ENCODE assay signal across 1 cellular context in the genomic region with DNA sequence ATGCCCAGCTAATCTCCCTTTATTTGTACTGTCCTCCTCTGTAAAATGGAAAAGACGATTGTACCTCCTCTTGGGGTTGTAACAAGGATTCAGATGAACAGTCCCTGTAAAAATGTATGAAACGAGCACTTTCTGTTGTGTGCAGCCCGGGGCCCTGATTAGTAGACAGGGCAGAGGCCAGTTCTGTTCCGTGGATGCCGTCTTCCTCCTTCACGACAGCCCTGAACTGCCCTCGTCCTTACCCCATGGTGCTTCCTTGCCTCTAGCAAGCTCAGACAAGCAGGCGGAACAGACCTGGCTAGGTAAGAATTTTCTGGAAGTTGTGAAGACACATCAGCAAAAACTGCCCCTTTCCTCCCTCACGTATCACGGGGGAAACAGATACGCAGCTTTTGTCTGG.
TF ChIP-seq lines count a peak whose summit lies in the region.

No MANE protein-coding gene starts in this region.

TF ChIP-seq in WTC11, 78 proteins besides CTCF, POLR2A, EP300 and RAD21 (continued from another document):
- TF ChIP-seq, protein P1, sequence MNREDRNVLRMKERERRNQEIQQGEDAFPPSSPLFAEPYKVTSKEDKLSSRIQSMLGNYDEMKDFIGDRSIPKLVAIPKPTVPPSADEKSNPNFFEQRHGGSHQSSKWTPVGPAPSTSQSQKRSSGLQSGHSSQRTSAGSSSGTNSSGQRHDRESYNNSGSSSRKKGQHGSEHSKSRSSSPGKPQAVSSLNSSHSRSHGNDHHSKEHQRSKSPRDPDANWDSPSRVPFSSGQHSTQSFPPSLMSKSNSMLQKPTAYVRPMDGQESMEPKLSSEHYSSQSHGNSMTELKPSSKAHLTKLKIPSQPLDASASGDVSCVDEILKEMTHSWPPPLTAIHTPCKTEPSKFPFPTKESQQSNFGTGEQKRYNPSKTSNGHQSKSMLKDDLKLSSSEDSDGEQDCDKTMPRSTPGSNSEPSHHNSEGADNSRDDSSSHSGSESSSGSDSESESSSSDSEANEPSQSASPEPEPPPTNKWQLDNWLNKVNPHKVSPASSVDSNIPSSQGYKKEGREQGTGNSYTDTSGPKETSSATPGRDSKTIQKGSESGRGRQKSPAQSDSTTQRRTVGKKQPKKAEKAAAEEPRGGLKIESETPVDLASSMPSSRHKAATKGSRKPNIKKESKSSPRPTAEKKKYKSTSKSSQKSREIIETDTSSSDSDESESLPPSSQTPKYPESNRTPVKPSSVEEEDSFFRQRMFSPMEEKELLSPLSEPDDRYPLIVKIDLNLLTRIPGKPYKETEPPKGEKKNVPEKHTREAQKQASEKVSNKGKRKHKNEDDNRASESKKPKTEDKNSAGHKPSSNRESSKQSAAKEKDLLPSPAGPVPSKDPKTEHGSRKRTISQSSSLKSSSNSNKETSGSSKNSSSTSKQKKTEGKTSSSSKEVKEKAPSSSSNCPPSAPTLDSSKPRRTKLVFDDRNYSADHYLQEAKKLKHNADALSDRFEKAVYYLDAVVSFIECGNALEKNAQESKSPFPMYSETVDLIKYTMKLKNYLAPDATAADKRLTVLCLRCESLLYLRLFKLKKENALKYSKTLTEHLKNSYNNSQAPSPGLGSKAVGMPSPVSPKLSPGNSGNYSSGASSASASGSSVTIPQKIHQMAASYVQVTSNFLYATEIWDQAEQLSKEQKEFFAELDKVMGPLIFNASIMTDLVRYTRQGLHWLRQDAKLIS (CRISPR knock-in tag; IDR thresholded peaks at IDR 0.05; ENCODE audit: borderline replicate concordance): no peak
- TF ChIP-seq MXD4 (CRISPR knock-in tag; IDR thresholded peaks at IDR 0.05; ENCODE audit: borderline replicate concordance): no peak
- TF ChIP-seq ZBTB21 (CRISPR knock-in tag; IDR thresholded peaks at IDR 0.05; ENCODE audit: borderline replicate concordance): no peak
- TF ChIP-seq, protein P2, sequence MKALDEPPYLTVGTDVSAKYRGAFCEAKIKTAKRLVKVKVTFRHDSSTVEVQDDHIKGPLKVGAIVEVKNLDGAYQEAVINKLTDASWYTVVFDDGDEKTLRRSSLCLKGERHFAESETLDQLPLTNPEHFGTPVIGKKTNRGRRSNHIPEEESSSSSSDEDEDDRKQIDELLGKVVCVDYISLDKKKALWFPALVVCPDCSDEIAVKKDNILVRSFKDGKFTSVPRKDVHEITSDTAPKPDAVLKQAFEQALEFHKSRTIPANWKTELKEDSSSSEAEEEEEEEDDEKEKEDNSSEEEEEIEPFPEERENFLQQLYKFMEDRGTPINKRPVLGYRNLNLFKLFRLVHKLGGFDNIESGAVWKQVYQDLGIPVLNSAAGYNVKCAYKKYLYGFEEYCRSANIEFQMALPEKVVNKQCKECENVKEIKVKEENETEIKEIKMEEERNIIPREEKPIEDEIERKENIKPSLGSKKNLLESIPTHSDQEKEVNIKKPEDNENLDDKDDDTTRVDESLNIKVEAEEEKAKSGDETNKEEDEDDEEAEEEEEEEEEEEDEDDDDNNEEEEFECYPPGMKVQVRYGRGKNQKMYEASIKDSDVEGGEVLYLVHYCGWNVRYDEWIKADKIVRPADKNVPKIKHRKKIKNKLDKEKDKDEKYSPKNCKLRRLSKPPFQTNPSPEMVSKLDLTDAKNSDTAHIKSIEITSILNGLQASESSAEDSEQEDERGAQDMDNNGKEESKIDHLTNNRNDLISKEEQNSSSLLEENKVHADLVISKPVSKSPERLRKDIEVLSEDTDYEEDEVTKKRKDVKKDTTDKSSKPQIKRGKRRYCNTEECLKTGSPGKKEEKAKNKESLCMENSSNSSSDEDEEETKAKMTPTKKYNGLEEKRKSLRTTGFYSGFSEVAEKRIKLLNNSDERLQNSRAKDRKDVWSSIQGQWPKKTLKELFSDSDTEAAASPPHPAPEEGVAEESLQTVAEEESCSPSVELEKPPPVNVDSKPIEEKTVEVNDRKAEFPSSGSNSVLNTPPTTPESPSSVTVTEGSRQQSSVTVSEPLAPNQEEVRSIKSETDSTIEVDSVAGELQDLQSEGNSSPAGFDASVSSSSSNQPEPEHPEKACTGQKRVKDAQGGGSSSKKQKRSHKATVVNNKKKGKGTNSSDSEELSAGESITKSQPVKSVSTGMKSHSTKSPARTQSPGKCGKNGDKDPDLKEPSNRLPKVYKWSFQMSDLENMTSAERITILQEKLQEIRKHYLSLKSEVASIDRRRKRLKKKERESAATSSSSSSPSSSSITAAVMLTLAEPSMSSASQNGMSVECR (CRISPR knock-in tag; IDR thresholded peaks at IDR 0.05; ENCODE audit: borderline replicate concordance): no peak
- no peak for TF ChIP-seq NFYB (CRISPR knock-in tag; conservative IDR thresholded peaks at IDR 0.05; ENCODE audit: low read depth)
- no peak for TF ChIP-seq ZNF219 (CRISPR knock-in tag; IDR thresholded peaks at IDR 0.05; ENCODE audit: borderline replicate concordance)
- no peak for TF ChIP-seq RORB (CRISPR knock-in tag; IDR thresholded peaks at IDR 0.05)
- TF ChIP-seq ELF4 (CRISPR knock-in tag; IDR thresholded peaks at IDR 0.05; ENCODE audit: low read depth): no peak
